ENCODE assay signal across 10 cellular contexts in the genomic region with DNA sequence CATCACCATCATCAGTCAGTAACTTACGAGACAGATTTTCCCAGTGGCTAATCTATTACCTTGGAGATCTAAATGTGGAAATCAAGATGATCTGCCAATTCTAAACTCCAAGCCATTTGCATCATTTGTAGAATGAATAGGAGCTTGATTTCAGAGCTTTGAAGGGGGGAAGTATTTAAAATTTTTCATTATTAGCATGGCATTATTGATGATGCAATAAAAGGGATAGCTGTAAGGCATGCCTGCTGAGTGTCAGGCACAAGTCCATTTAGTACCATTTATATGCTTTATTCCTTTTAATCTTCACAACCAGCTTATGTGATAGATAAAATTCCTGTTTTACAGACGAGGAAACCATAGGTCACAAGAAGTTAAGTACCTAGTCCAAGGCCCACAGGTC. TPM values are rescaled to one million over a fixed set of nuclear protein-coding genes. Genes with fewer than 3 reads are reported as not detected.
"Had no signal": no experiment of that assay in that cellular context is flagged by ENCODE, and none has a peak within 500 bp of the region (broad histone marks: within the 10 kb centered on the region; RNA-seq: fewer than 3 reads in every experiment).

No MANE protein-coding gene starts in this region.

- H3K4me2 ChIP-seq: KMS-11 had no signal

- DNase-seq: GM23248, GOT3, H7, HCEC 1CT, Karpas-422, KBM-7 had no signal

- H2AFZ ChIP-seq: GM23248 had no signal

- FAIRE-seq: HTR-8/SVneo had no signal

- H3K4me3 ChIP-seq: GM23248 had no signal

- H3K27ac ChIP-seq: GM23248, KMS-11 had no signal

- H3K9ac ChIP-seq: GM23248, KMS-11 had no signal

RNA-seq across cellular contexts. Expression of gene EXOC1L, which starts 5.3 kb away (rescaled TPM):
- total RNA-seq: GM23248, H4, H7, HT-29 had no signal
- polyA plus RNA-seq: GM23248 had no signal
